Comparison of ENCODE assay signal across 20 cellular contexts in the genomic region with DNA sequence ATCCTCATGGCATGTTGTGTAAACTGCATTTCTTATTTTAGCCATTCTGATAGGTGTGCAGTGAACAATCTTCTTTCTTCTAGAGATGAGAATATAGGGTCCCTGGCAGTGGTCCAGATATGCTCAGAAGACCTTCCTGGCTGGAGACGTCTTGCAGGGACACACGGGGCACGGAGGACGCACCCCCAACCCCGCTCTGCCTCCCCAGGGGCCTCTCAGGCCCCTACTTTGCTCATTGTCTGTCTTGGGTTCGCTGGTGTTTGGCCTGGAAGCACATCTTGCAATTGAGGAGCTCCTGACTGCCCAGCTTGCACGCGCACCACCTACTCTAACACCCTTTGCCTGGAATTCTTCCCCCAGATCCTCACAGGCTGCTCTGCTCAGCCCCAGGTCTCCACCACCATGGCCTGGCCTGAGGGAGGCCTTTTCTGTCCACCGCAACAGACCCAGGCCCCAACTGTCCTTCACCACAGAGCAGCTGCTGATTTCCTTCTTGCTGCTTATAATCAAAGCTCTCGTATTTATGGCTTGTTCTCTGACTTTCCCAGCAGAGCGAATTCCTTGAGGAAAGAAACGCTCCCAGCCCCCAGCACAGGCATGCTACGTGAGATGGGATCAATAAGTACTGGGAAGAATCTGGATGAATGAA.
"Had no signal": no experiment of that assay in that cellular context is flagged by ENCODE, and none has a peak within 500 bp of the region (broad histone marks: within the 10 kb centered on the region; RNA-seq: fewer than 3 reads in every experiment).

No MANE protein-coding gene starts in this region.

- ATAC-seq: T-cell had no signal

- H3K27ac ChIP-seq: SK-N-MC had no signal

- DNase-seq: activated B cell treated with CpG ODN at 0.5 μM for 24 hours; activated CD4-positive, alpha-beta T cell treated with anti-CD3 and anti-CD28 coated beads for 1 hour; activated CD4-positive, alpha-beta T cell treated with anti-CD3 and anti-CD28 coated beads, Interleukin-2, amount 10 ng/mL, durations not matched to agents 24 days and 14 days; activated CD4-positive, alpha-beta T cell treated with anti-CD3 and anti-CD28 coated beads, Interleukin-2, amount 50 U/mL, for 48 hours; activated gamma-delta T cell treated with Interleukin-2 at 50 U/mL for 16 hours; activated naive CD4-positive, alpha-beta T cell treated with anti-CD3 and anti-CD28 coated beads, Interleukin-2, amount 10 ng/mL, durations not matched to agents 7 days and 5 days; activated naive CD8-positive, alpha-beta T cell treated with anti-CD3 and anti-CD28 coated beads for 36 hours; activated T-cell treated with anti-CD3 and anti-CD28 coated beads for 4 hours; activated T-cell treated with anti-CD3 and anti-CD28 coated beads, Interleukin-2, amount 50 U/mL, for 48 hours; NCI-H1417; NCI-H1694; NCI-H2029 treated with DMSO at 0.1 percent for 48 hours; NCI-H345; NCI-H510A; NCI-H526 treated with DMSO at 0.1 percent for 48 hours; NCI-H82; T-cell; T-helper 2 cell; T1000 had no signal

- H3K4me3 ChIP-seq: SK-N-MC had no signal
